Comparison of ENCODE assay signal across 18 cellular contexts in genomic region chr3:23489338-23490158, GRCh38.
DNase-seq lines count a peak whose midpoint lies in the region; ATAC-seq and TF ChIP-seq lines count a peak whose summit lies in the region.
"Had no signal": no experiment of that assay in that cellular context is flagged by ENCODE, and none has a peak within 500 bp of the region (broad histone marks: within the 10 kb centered on the region; RNA-seq: fewer than 3 reads in every experiment).

No MANE protein-coding gene starts in this region.

- in situ Hi-C loops in GM13977 (cut with MboI; ENCODE audit: low pct_unique_long_range_greater_than_20kb, low sequenced_read_pairs, unreplicated experiment) = no loop called here

- peaks cover 8% of the 10 kb centered on the region for H3K79me2 ChIP-seq in smooth muscle cell (ENCODE audit: low read depth)

- no peak overlapping the region for H2AFZ ChIP-seq in smooth muscle cell (ENCODE audit: low read depth)
- H2AFZ ChIP-seq: parathyroid adenoma had no signal

- peaks cover 9% of the 10 kb centered on the region for H3F3A ChIP-seq in smooth muscle cell (ENCODE audit: low read depth)

- 93% methylated on average over 7 of the region's 7 CpGs for WGBS in smooth muscle cell (ENCODE audit: low lambda C conversion rate)
- 95 to 96% methylated on average over 7 of the region's 7 CpGs for WGBS in thyroid gland, 2 donors

- H3K36me3 ChIP-seq in H7 (replicated peaks; ENCODE audit: control insufficient read depth, insufficient read depth, low read length) = no peaks in the 10 kb centered on the region
- H3K36me3 ChIP-seq in smooth muscle cell (ENCODE audit: low read depth) = no peaks in the 10 kb centered on the region
- H3K36me3 ChIP-seq in thyroid gland = no peaks in the 10 kb centered on the region
- H3K36me3 ChIP-seq: adrenal gland, gastrocnemius medialis, thoracic aorta had no signal

- no peak overlapping the region for H3K4me3 ChIP-seq in H7 (ENCODE audit: insufficient read depth, low read depth, low read length)
- H3K4me3 ChIP-seq in smooth muscle cell = no peak overlapping the region
- no peak overlapping the region for H3K4me3 ChIP-seq in thyroid gland (replicated peaks in 1 of 3)
- H3K4me3 ChIP-seq: adrenal gland, gastrocnemius medialis, skin epidermis, thoracic aorta had no signal

- TF ChIP-seq CTCF in foreskin keratinocyte (conservative IDR thresholded peaks at IDR 0.05) (no peak), smooth muscle cell (IDR thresholded peaks at IDR 0.05; ENCODE audit: borderline replicate concordance, insufficient read depth, poor library complexity, severe bottlenecking) (no peak), thyroid gland (IDR thresholded peaks at IDR 0.05) (no peak), GM13977 (IDR thresholded peaks at IDR 0.05; ENCODE audit: extremely low read depth, insufficient read depth, missing control alignments) (no peak)

- H4K20me1 ChIP-seq in smooth muscle cell (ENCODE audit: low read depth) = peaks cover 70% of the 10 kb centered on the region

- no peak for TF ChIP-seq POLR2A in thyroid gland (IDR thresholded peaks at IDR 0.05)

- H3K4me1 ChIP-seq in foreskin keratinocyte (peaks cover 8% of the 10 kb centered on the region), smooth muscle cell (ENCODE audit: low read depth) (peaks cover 15% of the 10 kb centered on the region), thyroid gland (peaks cover 13 to 15% of the 10 kb centered on the region in 2 donors)
- H3K4me1 ChIP-seq: parathyroid adenoma had no signal

- H3K4me2 ChIP-seq in smooth muscle cell = peak overlapping the region; percentile 51

- intact Hi-C loops in thyroid gland (cut with DNase I) = no loop called here

- no peak overlapping the region for H3K9ac ChIP-seq in smooth muscle cell (ENCODE audit: low read depth)
- H3K9ac ChIP-seq: parathyroid adenoma had no signal

- DNase-seq in H7 = peak; percentile 19
- DNase-seq in RPMI7951 (ENCODE audit: low read depth) = peak; percentile 20
- peak in 1 of 2 donors; percentile 19 for DNase-seq in foreskin keratinocyte
- DNase-seq in smooth muscle cell (lab: John Stamatoyannopoulos, UW; ENCODE audit: unreplicated experiment) = no peak
- DNase-seq in thyroid gland = no peak
- no peak for DNase-seq in GM13977 (ENCODE audit: low spot score)
- DNase-seq: activated effector memory CD4-positive, alpha-beta T cell treated with Interleukin-2 at 50 U/mL for 16 hours; adrenal gland; C1 segment of cervical spinal cord; DMS 273 treated with DMSO at 0.1 percent for 48 hours; gastrocnemius medialis; GOT3; NCI-H1436 treated with DMSO at 0.1 percent for 48 hours; NK-92 treated with Interleukin-12 subunit alpha and Interleukin-12 subunit beta, amount 100 ng/mL, for 24 hours had no signal

- H3K27me3 ChIP-seq in H7 (ENCODE audit: control insufficient read depth, insufficient read depth, low read length) (no peaks in the 10 kb centered on the region), foreskin keratinocyte (no peaks in the 10 kb centered on the region), smooth muscle cell (ENCODE audit: low read depth) (no peaks in the 10 kb centered on the region), thyroid gland (no peaks in the 10 kb centered on the region)
- H3K27me3 ChIP-seq: adrenal gland, gastrocnemius medialis had no signal

- H3K9me3 ChIP-seq in smooth muscle cell (replicated peaks; ENCODE audit: low read depth) (no peaks in the 10 kb centered on the region), thyroid gland (no peaks in the 10 kb centered on the region)
- H3K9me3 ChIP-seq: adrenal gland, gastrocnemius medialis, thoracic aorta had no signal

- H3K27ac ChIP-seq in foreskin keratinocyte (no peak overlapping the region), smooth muscle cell (ENCODE audit: low read depth) (peak overlapping the region; percentile 22), thyroid gland (no peak overlapping the region)
- H3K27ac ChIP-seq: adrenal gland, gastrocnemius medialis, parathyroid adenoma, skin epidermis, thoracic aorta had no signal

- ATAC-seq in foreskin keratinocyte (peak; percentile 23), HG03045 (IDR thresholded peaks at IDR 0.05; ENCODE audit: unreplicated experiment) (no peak)
- ATAC-seq: gastrocnemius medialis had no signal

Comparison
In these comparisons a context has a peak if more than half of its experiments do, and no peak if none do; other contexts are left out.
1. DNase-seq: peak in H7 (single experiment) and RPMI7951 (single experiment); none in smooth muscle cell (single experiment), thyroid gland (0 of 2) and GM13977 (single experiment).